1 cellular context compared by ENCODE assay signal in the genomic region with DNA sequence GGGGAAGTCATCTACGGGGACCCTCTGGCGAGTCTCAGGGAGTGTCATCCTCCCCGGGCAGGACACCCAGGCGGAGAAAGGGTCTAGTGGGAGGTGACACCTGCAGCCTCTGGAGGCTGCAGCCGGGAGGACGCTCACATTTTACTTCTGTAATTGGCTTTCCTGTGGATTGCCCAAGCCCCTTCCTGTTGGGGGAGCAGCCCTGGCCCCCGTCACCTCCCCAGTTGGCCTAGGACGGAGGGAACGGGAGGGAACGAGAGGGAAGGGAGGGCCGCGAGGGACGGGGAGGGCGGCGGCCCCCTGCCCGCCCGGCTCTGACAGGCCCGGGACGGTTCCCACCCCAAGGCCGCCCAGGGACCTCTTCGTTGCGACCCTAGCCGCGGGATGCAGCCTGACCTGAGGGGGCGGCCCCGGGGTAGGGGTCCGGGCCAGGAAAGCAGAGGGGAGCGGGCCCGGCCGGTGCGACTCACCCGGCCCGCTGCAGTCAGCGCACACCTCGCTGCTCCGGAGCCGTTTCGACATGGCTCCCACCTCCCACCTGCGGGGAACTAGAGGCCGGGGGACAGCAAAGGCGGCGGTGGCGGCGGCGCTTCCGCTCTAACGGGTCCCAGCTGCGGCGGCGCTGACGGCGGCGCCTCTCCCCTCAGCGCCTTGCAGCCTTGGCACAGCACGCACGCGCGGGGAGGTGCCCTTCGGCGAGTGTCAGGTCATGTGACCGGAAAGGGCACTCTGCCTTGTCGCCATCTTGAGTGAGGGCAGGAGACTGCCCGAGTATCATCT.
TF ChIP-seq lines count a peak whose summit lies in the region.

TSS of gene GIT2 (minus strand) at position 666 of the 780 bp plus-strand sequence. CDS start at position 522, 144 bp downstream.

TF ChIP-seq in HepG2, 621 proteins besides CTCF, POLR2A, EP300 and RAD21 (continued from another document and continues in another):
- TF ChIP-seq ZNF275 (CRISPR knock-in tag; IDR thresholded peaks at IDR 0.05; ENCODE audit: borderline replicate concordance) = peak; percentile 75; the same call in 1 of the 2 replicates
- no peak for TF ChIP-seq ZNF83 (CRISPR knock-in tag; IDR thresholded peaks at IDR 0.05; ENCODE audit: borderline replicate concordance)
- TF ChIP-seq DDIT3 (CRISPR knock-in tag; IDR thresholded peaks at IDR 0.05) = no peak
- TF ChIP-seq NPAS2 (CRISPR knock-in tag; IDR thresholded peaks at IDR 0.05; ENCODE audit: borderline replicate concordance) = no peak
- TF ChIP-seq XBP1 (CRISPR knock-in tag; IDR thresholded peaks at IDR 0.05) = no peak
- no peak for TF ChIP-seq TBL1XR1 (IDR thresholded peaks at IDR 0.05; ENCODE audit: borderline replicate concordance, low read length, partially characterized antibody)
- 0 out of 2 replicates have a peak, but pooled peaks have one; percentile 59 for TF ChIP-seq REL (CRISPR knock-in tag; conservative IDR thresholded peaks at IDR 0.05)
- TF ChIP-seq KDM5A (IDR thresholded peaks at IDR 0.05; ENCODE audit: borderline replicate concordance, low read length) = peak; percentile 33; the same call in 1 of the 2 replicates
- no peak for TF ChIP-seq ZFAT (CRISPR knock-in tag; conservative IDR thresholded peaks at IDR 0.05)
- TF ChIP-seq ZNF33A (CRISPR knock-in tag; IDR thresholded peaks at IDR 0.05; ENCODE audit: borderline replicate concordance) = no peak
- TF ChIP-seq, protein P1, sequence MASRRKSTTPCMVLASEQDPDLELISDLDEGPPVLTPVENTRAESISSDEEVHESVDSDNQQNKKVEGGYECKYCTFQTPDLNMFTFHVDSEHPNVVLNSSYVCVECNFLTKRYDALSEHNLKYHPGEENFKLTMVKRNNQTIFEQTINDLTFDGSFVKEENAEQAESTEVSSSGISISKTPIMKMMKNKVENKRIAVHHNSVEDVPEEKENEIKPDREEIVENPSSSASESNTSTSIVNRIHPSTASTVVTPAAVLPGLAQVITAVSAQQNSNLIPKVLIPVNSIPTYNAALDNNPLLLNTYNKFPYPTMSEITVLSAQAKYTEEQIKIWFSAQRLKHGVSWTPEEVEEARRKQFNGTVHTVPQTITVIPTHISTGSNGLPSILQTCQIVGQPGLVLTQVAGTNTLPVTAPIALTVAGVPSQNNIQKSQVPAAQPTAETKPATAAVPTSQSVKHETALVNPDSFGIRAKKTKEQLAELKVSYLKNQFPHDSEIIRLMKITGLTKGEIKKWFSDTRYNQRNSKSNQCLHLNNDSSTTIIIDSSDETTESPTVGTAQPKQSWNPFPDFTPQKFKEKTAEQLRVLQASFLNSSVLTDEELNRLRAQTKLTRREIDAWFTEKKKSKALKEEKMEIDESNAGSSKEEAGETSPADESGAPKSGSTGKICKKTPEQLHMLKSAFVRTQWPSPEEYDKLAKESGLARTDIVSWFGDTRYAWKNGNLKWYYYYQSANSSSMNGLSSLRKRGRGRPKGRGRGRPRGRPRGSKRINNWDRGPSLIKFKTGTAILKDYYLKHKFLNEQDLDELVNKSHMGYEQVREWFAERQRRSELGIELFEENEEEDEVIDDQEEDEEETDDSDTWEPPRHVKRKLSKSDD (CRISPR knock-in tag; IDR thresholded peaks at IDR 0.05; ENCODE audit: low read depth) = 0 out of 2 replicates have a peak, but pooled peaks have one; percentile 23
- 0 out of 2 replicates have a peak, but pooled peaks have one; percentile 41 for TF ChIP-seq HOXA7 (CRISPR knock-in tag; IDR thresholded peaks at IDR 0.05)
- no peak for TF ChIP-seq TSC22D2 (CRISPR knock-in tag; IDR thresholded peaks at IDR 0.05; ENCODE audit: borderline replicate concordance)
- TF ChIP-seq RBM39 (IDR thresholded peaks at IDR 0.05; ENCODE audit: low read depth, low read length, poor library complexity, severe bottlenecking) = no peak
- TF ChIP-seq MED13 (CRISPR knock-in tag; IDR thresholded peaks at IDR 0.05) = no peak
- TF ChIP-seq, protein P2, sequence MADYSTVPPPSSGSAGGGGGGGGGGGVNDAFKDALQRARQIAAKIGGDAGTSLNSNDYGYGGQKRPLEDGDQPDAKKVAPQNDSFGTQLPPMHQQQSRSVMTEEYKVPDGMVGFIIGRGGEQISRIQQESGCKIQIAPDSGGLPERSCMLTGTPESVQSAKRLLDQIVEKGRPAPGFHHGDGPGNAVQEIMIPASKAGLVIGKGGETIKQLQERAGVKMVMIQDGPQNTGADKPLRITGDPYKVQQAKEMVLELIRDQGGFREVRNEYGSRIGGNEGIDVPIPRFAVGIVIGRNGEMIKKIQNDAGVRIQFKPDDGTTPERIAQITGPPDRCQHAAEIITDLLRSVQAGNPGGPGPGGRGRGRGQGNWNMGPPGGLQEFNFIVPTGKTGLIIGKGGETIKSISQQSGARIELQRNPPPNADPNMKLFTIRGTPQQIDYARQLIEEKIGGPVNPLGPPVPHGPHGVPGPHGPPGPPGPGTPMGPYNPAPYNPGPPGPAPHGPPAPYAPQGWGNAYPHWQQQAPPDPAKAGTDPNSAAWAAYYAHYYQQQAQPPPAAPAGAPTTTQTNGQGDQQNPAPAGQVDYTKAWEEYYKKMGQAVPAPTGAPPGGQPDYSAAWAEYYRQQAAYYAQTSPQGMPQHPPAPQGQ (CRISPR knock-in tag; IDR thresholded peaks at IDR 0.05; ENCODE audit: borderline replicate concordance) = no peak
- no peak for TF ChIP-seq CBX1 (IDR thresholded peaks at IDR 0.05; ENCODE audit: low read depth)
- TF ChIP-seq, protein P3, sequence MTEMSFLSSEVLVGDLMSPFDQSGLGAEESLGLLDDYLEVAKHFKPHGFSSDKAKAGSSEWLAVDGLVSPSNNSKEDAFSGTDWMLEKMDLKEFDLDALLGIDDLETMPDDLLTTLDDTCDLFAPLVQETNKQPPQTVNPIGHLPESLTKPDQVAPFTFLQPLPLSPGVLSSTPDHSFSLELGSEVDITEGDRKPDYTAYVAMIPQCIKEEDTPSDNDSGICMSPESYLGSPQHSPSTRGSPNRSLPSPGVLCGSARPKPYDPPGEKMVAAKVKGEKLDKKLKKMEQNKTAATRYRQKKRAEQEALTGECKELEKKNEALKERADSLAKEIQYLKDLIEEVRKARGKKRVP (CRISPR knock-in tag; IDR thresholded peaks at IDR 0.05) = peak in 1 of 2 experiments; percentile 52; a peak in 1 of 4 replicates
- TF ChIP-seq, protein P4, sequence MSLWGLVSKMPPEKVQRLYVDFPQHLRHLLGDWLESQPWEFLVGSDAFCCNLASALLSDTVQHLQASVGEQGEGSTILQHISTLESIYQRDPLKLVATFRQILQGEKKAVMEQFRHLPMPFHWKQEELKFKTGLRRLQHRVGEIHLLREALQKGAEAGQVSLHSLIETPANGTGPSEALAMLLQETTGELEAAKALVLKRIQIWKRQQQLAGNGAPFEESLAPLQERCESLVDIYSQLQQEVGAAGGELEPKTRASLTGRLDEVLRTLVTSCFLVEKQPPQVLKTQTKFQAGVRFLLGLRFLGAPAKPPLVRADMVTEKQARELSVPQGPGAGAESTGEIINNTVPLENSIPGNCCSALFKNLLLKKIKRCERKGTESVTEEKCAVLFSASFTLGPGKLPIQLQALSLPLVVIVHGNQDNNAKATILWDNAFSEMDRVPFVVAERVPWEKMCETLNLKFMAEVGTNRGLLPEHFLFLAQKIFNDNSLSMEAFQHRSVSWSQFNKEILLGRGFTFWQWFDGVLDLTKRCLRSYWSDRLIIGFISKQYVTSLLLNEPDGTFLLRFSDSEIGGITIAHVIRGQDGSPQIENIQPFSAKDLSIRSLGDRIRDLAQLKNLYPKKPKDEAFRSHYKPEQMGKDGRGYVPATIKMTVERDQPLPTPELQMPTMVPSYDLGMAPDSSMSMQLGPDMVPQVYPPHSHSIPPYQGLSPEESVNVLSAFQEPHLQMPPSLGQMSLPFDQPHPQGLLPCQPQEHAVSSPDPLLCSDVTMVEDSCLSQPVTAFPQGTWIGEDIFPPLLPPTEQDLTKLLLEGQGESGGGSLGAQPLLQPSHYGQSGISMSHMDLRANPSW (CRISPR knock-in tag; IDR thresholded peaks at IDR 0.05; ENCODE audit: borderline replicate concordance) = no peak
- no peak for TF ChIP-seq PBX3 (CRISPR knock-in tag; IDR thresholded peaks at IDR 0.05; ENCODE audit: borderline replicate concordance)
- no peak for TF ChIP-seq ZNF260 (CRISPR knock-in tag; IDR thresholded peaks at IDR 0.05; ENCODE audit: borderline replicate concordance, low read depth)
- 0 out of 2 replicates have a peak, but pooled peaks have one; percentile 53 for TF ChIP-seq ZNF136 (CRISPR knock-in tag; IDR thresholded peaks at IDR 0.05; ENCODE audit: low read depth)
- TF ChIP-seq, protein P5, sequence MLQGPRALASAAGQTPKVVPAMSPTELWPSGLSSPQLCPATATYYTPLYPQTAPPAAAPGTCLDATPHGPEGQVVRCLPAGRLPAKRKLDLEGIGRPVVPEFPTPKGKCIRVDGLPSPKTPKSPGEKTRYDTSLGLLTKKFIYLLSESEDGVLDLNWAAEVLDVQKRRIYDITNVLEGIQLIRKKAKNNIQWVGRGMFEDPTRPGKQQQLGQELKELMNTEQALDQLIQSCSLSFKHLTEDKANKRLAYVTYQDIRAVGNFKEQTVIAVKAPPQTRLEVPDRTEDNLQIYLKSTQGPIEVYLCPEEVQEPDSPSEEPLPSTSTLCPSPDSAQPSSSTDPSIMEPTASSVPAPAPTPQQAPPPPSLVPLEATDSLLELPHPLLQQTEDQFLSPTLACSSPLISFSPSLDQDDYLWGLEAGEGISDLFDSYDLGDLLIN (CRISPR knock-in tag; IDR thresholded peaks at IDR 0.05; ENCODE audit: borderline replicate concordance) = no peak
- no peak; the same call in 1 of the 2 replicates for TF ChIP-seq SOX5 (CRISPR knock-in tag; IDR thresholded peaks at IDR 0.05; ENCODE audit: borderline replicate concordance)
- 0 out of 2 replicates have a peak, but pooled peaks have one; percentile 69 for TF ChIP-seq HOXD1 (CRISPR knock-in tag; IDR thresholded peaks at IDR 0.05)
- TF ChIP-seq ZNF337 (CRISPR knock-in tag; IDR thresholded peaks at IDR 0.05; ENCODE audit: borderline replicate concordance, low read depth) = 0 out of 2 replicates have a peak, but pooled peaks have one; percentile 30
- TF ChIP-seq ZNF143 (CRISPR knock-in tag; IDR thresholded peaks at IDR 0.05) = peak; percentile 35; the same call in 1 of the 2 replicates
- no peak for TF ChIP-seq TAF15 (IDR thresholded peaks at IDR 0.05; ENCODE audit: low read depth, low read length, poor library complexity, severe bottlenecking)
- TF ChIP-seq HES4 (CRISPR knock-in tag; IDR thresholded peaks at IDR 0.05; ENCODE audit: borderline replicate concordance) = no peak
- TF ChIP-seq, protein P6, sequence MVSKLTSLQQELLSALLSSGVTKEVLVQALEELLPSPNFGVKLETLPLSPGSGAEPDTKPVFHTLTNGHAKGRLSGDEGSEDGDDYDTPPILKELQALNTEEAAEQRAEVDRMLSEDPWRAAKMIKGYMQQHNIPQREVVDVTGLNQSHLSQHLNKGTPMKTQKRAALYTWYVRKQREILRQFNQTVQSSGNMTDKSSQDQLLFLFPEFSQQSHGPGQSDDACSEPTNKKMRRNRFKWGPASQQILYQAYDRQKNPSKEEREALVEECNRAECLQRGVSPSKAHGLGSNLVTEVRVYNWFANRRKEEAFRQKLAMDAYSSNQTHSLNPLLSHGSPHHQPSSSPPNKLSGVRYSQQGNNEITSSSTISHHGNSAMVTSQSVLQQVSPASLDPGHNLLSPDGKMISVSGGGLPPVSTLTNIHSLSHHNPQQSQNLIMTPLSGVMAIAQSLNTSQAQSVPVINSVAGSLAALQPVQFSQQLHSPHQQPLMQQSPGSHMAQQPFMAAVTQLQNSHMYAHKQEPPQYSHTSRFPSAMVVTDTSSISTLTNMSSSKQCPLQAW (CRISPR knock-in tag; IDR thresholded peaks at IDR 0.05) = no peak
- no peak for TF ChIP-seq ZBTB26 (CRISPR knock-in tag; IDR thresholded peaks at IDR 0.05; ENCODE audit: borderline replicate concordance)
- TF ChIP-seq ZNF547 (CRISPR knock-in tag; IDR thresholded peaks at IDR 0.05) = peak; percentile 41; the same call in 1 of the 2 replicates
- no peak for TF ChIP-seq HINFP (CRISPR knock-in tag; IDR thresholded peaks at IDR 0.05; ENCODE audit: low read depth)
- peak; percentile 31; the same call in 1 of the 2 replicates for TF ChIP-seq ZNF614 (CRISPR knock-in tag; IDR thresholded peaks at IDR 0.05; ENCODE audit: borderline replicate concordance)
